Comparison of ENCODE assay signal across 1 cellular context in genomic region chr2:31251851-31252250, GRCh38.
TF ChIP-seq lines count a peak whose summit lies in the region.

No MANE protein-coding gene starts in this region.

TF ChIP-seq in GM12891, 5 proteins besides CTCF, POLR2A, EP300 and RAD21 (continued from another document):
- TF ChIP-seq POLR2AphosphoS5 (IDR thresholded peaks at IDR 0.05; ENCODE audit: low read depth, low read length) (no peak), SPI1 (IDR thresholded peaks at IDR 0.05; ENCODE audit: low read depth, low read length) (no peak), TAF1 (IDR thresholded peaks at IDR 0.05; ENCODE audit: low read depth, low read length) (no peak)
